Comparison of ENCODE assay signal across 13 cellular contexts in the genomic region with DNA sequence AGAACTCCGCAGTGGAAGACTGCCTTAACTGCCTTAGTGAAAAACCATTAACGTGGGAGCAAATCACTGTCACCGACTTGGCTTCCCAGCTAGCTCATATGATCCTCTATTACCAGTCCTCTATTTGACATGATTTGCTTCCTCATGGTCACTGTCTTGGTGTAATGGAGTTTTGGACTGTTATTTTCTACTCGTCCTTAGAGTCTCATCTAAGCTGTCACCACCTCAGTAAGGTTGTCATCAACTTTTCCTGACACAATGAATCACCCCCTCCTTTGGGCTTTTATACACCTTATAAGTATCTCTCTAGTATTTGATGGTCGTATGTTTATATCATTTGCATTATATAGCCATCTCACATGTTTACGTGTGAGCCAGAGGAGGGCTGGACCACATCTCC.
DNase-seq lines count a peak whose midpoint lies in the region; ATAC-seq, FAIRE-seq and TF ChIP-seq lines count a peak whose summit lies in the region.
"Had no signal": no experiment of that assay in that cellular context is flagged by ENCODE, and none has a peak within 500 bp of the region (broad histone marks: within the 10 kb centered on the region; RNA-seq: fewer than 3 reads in every experiment).

No MANE protein-coding gene starts in this region.

- dilution Hi-C loops in mammary epithelial cell (cut with HindIII; ENCODE audit: low sequenced_read_pairs), result no loop called here

- ATAC-seq in WTC11, result no peak

- no peaks in the 10 kb centered on the region for H3K79me2 ChIP-seq in mammary epithelial cell (ENCODE audit: insufficient read depth, low read length)

- H3K4me2 ChIP-seq in mammary epithelial cell (ENCODE audit: insufficient read depth, low read depth, low read length), result no peak overlapping the region
- H3K4me2 ChIP-seq: BLaER1 treated with 17β-estradiol and CSF1 and Interleukin-3, amounts not matched to agents 10 nM and 100 nM had no signal

- no peak overlapping the region for H3K27ac ChIP-seq in mammary epithelial cell (ENCODE audit: insufficient read depth, low read depth, low read length)
- peak overlapping the region in 3 of 4 donors; percentile 21 to 61 (median 31) for H3K27ac ChIP-seq in esophagus squamous epithelium
- H3K27ac ChIP-seq in right atrium auricular region, result peak overlapping the region; percentile 42 to 48
- H3K27ac ChIP-seq: BLaER1 treated with 17β-estradiol and CSF1 and Interleukin-3, amounts not matched to agents 10 nM and 100 nM had no signal

- TF ChIP-seq POLR2A in esophagus squamous epithelium (IDR thresholded peaks at IDR 0.05), result no peak

- peaks cover 15% of the 10 kb centered on the region for H3K4me1 Mint-ChIP-seq in MCF 10A (ENCODE audit: insufficient read depth, unreplicated experiment)
- H3K4me1 Mint-ChIP-seq in WTC11, result peaks cover 9% of the 10 kb centered on the region; the same call in 1 of the 2 replicates
- H3K4me1 Mint-ChIP-seq: CD4-positive, CD25-positive, alpha-beta regulatory T cell had no signal

- WGBS in mammary epithelial cell (ENCODE audit: low coverage, missing lambda C conversion rate), result 100% methylated on average over 6 of the region's 6 CpGs
- 87 to 92% methylated on average over 5 to 6 of the region's 6 CpGs for WGBS in esophagus squamous epithelium, 2 donors

- POLR2A ChIA-PET in MCF 10A (lab: Yijun Ruan, JAX), result no interaction called here
- POLR2A ChIA-PET in WTC11 (lab: Charles Lee), result no interaction called here

- H3K36me3 ChIP-seq in mammary epithelial cell (ENCODE audit: insufficient read depth, low read length) (no peaks in the 10 kb centered on the region), esophagus squamous epithelium (peaks cover 0 to 7% (median 0%) of the 10 kb centered on the region in 3 donors), right atrium auricular region (no peaks in the 10 kb centered on the region)
- H3K36me3 ChIP-seq: HAP-1 had no signal

- H2AFZ ChIP-seq in mammary epithelial cell (ENCODE audit: low read depth, low read length), result no peak overlapping the region

- TF ChIP-seq CTCF in MCF 10A (IDR thresholded peaks at IDR 0.05; ENCODE audit: unreplicated experiment) (no peak), mammary epithelial cell (conservative IDR thresholded peaks at IDR 0.05 in 1 of 2, IDR thresholded peaks at IDR 0.05 in 1 of 2; ENCODE audit: extremely low read depth in 1 of 2, insufficient read depth in 1 of 2, low read depth in 1 of 2, low read length in 2 of 2) (no peak), esophagus squamous epithelium (IDR thresholded peaks at IDR 0.05) (no peak), right atrium auricular region (IDR thresholded peaks at IDR 0.05) (no peak), WTC11 (IDR thresholded peaks at IDR 0.05) (no peak)

- no peaks in the 10 kb centered on the region for H4K20me1 ChIP-seq in mammary epithelial cell (ENCODE audit: insufficient read depth, low read length)
- H4K20me1 ChIP-seq: BLaER1 treated with 17β-estradiol and CSF1 and Interleukin-3, amounts not matched to agents 10 nM and 100 nM had no signal

- H3K9me3 ChIP-seq in mammary epithelial cell (replicated peaks; ENCODE audit: insufficient read depth, low read length), result no peaks in the 10 kb centered on the region
- H3K9me3 ChIP-seq in esophagus squamous epithelium, result no peaks in the 10 kb centered on the region
- no peaks in the 10 kb centered on the region for H3K9me3 ChIP-seq in right atrium auricular region
- H3K9me3 ChIP-seq: BLaER1 treated with 17β-estradiol and CSF1 and Interleukin-3, amounts not matched to agents 10 nM and 100 nM; HAP-1 had no signal

- peak; percentile 63 for FAIRE-seq in urothelium cell line (lab: Jason Lieb, UNC)
- FAIRE-seq: H1 had no signal

- DNase-seq in MCF 10A (ENCODE audit: unreplicated experiment), result no peak
- no peak for DNase-seq in mammary epithelial cell
- no peak for DNase-seq in esophagus squamous epithelium (lab: John Stamatoyannopoulos, UW)
- no peak for DNase-seq in right atrium auricular region (ENCODE audit: low spot score)
- DNase-seq in urothelium cell line (ENCODE audit: low spot score), result no peak
- no peak for DNase-seq in globus pallidus (ENCODE audit: low spot score)
- DNase-seq in WTC11 (ENCODE audit: low spot score), result no peak
- DNase-seq in NCI-H446 treated with DMSO at 0.1 percent for 48 hours (lab: John Stamatoyannopoulos, UW), result no peak
- DNase-seq: CD4-positive, CD25-positive, alpha-beta regulatory T cell; GF-D8 had no signal

- no peaks in the 10 kb centered on the region for H3K27me3 ChIP-seq in mammary epithelial cell (ENCODE audit: insufficient read depth, low read length)
- H3K27me3 ChIP-seq in esophagus squamous epithelium, result peaks cover 0 to 4% (median 0%) of the 10 kb centered on the region in 4 donors
- H3K27me3 ChIP-seq in right atrium auricular region, result no peaks in the 10 kb centered on the region
- H3K27me3 ChIP-seq: BLaER1 treated with 17β-estradiol and CSF1 and Interleukin-3, amounts not matched to agents 10 nM and 100 nM had no signal

- CTCF ChIA-PET in MCF 10A (lab: Yijun Ruan, JAX) (interaction anchor here (0.6 to 2.7 kb wide), 6 partner anchors 25 to 225 kb away, joined by 3 to 10 read pairs (median 3); no protein-coding TSS in a partner anchor), mammary epithelial cell (lab: Charles Lee; ENCODE audit: low non-redundant PET) (no interaction called here), WTC11 (lab: Charles Lee) (interaction anchor here (1.3 kb wide), 1 partner anchor 26 kb away, joined by 6 read pairs; no protein-coding TSS in a partner anchor)

- BruUV-seq in MCF 10A (replicated peaks; lab: Mats Ljungman, UMichigan) (no TSS peak), mammary epithelial cell (replicated peaks; lab: Mats Ljungman, UMichigan) (no TSS peak)

- no peaks in the 10 kb centered on the region for H3K9me3 Mint-ChIP-seq in MCF 10A (ENCODE audit: unreplicated experiment)
- peaks cover 5% of the 10 kb centered on the region; the same call in 1 of the 2 replicates for H3K9me3 Mint-ChIP-seq in WTC11

- H3K4me3 Mint-ChIP-seq in MCF 10A (ENCODE audit: unreplicated experiment) (no peak overlapping the region), WTC11 (no peak overlapping the region)
- H3K4me3 Mint-ChIP-seq: CD4-positive, CD25-positive, alpha-beta regulatory T cell had no signal

- peak overlapping the region; percentile 54 for H3K27ac Mint-ChIP-seq in MCF 10A (ENCODE audit: low read depth, unreplicated experiment)
- no peak overlapping the region for H3K27ac Mint-ChIP-seq in WTC11
- H3K27ac Mint-ChIP-seq: CD4-positive, CD25-positive, alpha-beta regulatory T cell had no signal

- no peak overlapping the region for H3K9ac ChIP-seq in mammary epithelial cell (ENCODE audit: insufficient read depth, low read length)
- H3K9ac ChIP-seq: BLaER1 treated with 17β-estradiol and CSF1 and Interleukin-3, amounts not matched to agents 10 nM and 100 nM had no signal

- H3K36me3 Mint-ChIP-seq in MCF 10A (ENCODE audit: insufficient read depth, unreplicated experiment) (no peaks in the 10 kb centered on the region), WTC11 (no peaks in the 10 kb centered on the region)
- H3K36me3 Mint-ChIP-seq: CD4-positive, CD25-positive, alpha-beta regulatory T cell had no signal

- H3K4me1 ChIP-seq in mammary epithelial cell (ENCODE audit: insufficient read depth, low read length), result peaks cover 9% of the 10 kb centered on the region
- peaks cover 6 to 55% (median 25%) of the 10 kb centered on the region in 3 donors for H3K4me1 ChIP-seq in esophagus squamous epithelium
- peaks cover 0 to 5% of the 10 kb centered on the region in 2 donors for H3K4me1 ChIP-seq in right atrium auricular region
- H3K4me1 ChIP-seq: HAP-1 had no signal

- in situ Hi-C loops in mammary epithelial cell (cut with MboI; ENCODE audit: low sequenced_read_pairs in 2 of 2), result no loop called here

- H3K27me3 Mint-ChIP-seq in MCF 10A (ENCODE audit: insufficient read depth, unreplicated experiment) (no peaks in the 10 kb centered on the region), WTC11 (ENCODE audit: low read depth) (no peaks in the 10 kb centered on the region)

- H3K4me3 ChIP-seq in mammary epithelial cell (replicated peaks in 1 of 3; ENCODE audit: insufficient read depth in 1 of 3, low read depth in 2 of 3, low read length in 3 of 3) (no peak overlapping the region), esophagus squamous epithelium (no peak overlapping the region), right atrium auricular region (no peak overlapping the region)
- H3K4me3 ChIP-seq: BLaER1 treated with 17β-estradiol and CSF1 and Interleukin-3, amounts not matched to agents 10 nM and 100 nM; HAP-1 had no signal

- intact Hi-C loops in MCF 10A (cut with micrococcal nuclease) (loop anchor here (2.0 kb wide), 1 partner anchor 219 kb away; no protein-coding TSS in a partner anchor), mammary epithelial cell (cut with micrococcal nuclease) (no loop called here), esophagus squamous epithelium (cut with DNase I) (no loop called here)

TF ChIP-seq in WTC11, 78 proteins besides CTCF, POLR2A, EP300 and RAD21 (continues in another document):
- TF ChIP-seq ESRRA (CRISPR knock-in tag; IDR thresholded peaks at IDR 0.05; ENCODE audit: borderline replicate concordance) (no peak), JUN (CRISPR knock-in tag; IDR thresholded peaks at IDR 0.05) (no peak)
- TF ChIP-seq, protein P1, sequence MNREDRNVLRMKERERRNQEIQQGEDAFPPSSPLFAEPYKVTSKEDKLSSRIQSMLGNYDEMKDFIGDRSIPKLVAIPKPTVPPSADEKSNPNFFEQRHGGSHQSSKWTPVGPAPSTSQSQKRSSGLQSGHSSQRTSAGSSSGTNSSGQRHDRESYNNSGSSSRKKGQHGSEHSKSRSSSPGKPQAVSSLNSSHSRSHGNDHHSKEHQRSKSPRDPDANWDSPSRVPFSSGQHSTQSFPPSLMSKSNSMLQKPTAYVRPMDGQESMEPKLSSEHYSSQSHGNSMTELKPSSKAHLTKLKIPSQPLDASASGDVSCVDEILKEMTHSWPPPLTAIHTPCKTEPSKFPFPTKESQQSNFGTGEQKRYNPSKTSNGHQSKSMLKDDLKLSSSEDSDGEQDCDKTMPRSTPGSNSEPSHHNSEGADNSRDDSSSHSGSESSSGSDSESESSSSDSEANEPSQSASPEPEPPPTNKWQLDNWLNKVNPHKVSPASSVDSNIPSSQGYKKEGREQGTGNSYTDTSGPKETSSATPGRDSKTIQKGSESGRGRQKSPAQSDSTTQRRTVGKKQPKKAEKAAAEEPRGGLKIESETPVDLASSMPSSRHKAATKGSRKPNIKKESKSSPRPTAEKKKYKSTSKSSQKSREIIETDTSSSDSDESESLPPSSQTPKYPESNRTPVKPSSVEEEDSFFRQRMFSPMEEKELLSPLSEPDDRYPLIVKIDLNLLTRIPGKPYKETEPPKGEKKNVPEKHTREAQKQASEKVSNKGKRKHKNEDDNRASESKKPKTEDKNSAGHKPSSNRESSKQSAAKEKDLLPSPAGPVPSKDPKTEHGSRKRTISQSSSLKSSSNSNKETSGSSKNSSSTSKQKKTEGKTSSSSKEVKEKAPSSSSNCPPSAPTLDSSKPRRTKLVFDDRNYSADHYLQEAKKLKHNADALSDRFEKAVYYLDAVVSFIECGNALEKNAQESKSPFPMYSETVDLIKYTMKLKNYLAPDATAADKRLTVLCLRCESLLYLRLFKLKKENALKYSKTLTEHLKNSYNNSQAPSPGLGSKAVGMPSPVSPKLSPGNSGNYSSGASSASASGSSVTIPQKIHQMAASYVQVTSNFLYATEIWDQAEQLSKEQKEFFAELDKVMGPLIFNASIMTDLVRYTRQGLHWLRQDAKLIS (CRISPR knock-in tag; IDR thresholded peaks at IDR 0.05; ENCODE audit: borderline replicate concordance), result no peak
